10 cellular contexts compared by ENCODE assay signal in the genomic region with DNA sequence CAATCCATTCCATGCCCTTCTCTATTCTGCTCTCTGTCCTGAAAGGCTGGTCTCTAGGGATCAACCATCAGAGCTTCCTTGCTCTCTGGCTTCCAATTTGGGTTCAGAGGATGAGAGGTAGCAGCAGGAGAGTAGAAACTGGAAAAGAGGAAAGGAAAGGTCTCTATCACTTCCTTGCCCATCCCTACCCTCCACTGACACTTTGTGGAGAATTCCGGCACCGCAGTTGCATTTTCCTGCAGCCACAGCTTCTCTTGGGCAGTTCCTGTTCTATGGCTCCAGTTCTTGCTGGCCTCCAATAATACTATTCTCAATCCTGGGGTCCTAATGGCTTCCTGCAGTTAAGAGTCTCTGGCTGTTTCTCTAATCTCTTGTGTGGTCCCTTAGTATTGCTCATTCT. TPM values are rescaled to one million over a fixed set of nuclear protein-coding genes. Genes with fewer than 3 reads are reported as not detected.
A peak's percentile ranks its signal among the peaks of the same experiment; 100 is the strongest.
DNase-seq lines count a peak whose midpoint lies in the region; ATAC-seq, FAIRE-seq and TF ChIP-seq lines count a peak whose summit lies in the region.
"Had no signal": no experiment of that assay in that cellular context is flagged by ENCODE, and none has a peak within 500 bp of the region (broad histone marks: within the 10 kb centered on the region; RNA-seq: fewer than 3 reads in every experiment).

No MANE protein-coding gene starts in this region.

- no peaks in the 10 kb centered on the region for H3K36me3 ChIP-seq in bronchial epithelial cell (ENCODE audit: control insufficient read depth, insufficient read depth, low read length)

- peak; percentile 70 for TF ChIP-seq CTCF in AG10803 (conservative IDR thresholded peaks at IDR 0.05; ENCODE audit: low read length)
- peak; percentile 51 for TF ChIP-seq CTCF in HFF-Myc (IDR thresholded peaks at IDR 0.05; ENCODE audit: low read depth, low read length, missing control alignments)
- TF ChIP-seq CTCF in bronchial epithelial cell (IDR thresholded peaks at IDR 0.05; ENCODE audit: insufficient read depth, low read length, severe bottlenecking): peak; percentile 32
- no peak for TF ChIP-seq CTCF in GM13977 (IDR thresholded peaks at IDR 0.05; ENCODE audit: extremely low read depth, insufficient read depth, missing control alignments)

- in situ Hi-C loops in GM13977 (cut with MboI; ENCODE audit: low pct_unique_long_range_greater_than_20kb, low sequenced_read_pairs, unreplicated experiment): no loop called here

- DNase-seq in AG10803 (ENCODE audit: low read depth) (peak; percentile 24), HFF-Myc (ENCODE audit: extremely low read depth, low read depth) (no peak), bronchial epithelial cell (ENCODE audit: low read depth) (no peak), left kidney (ENCODE audit: low read depth, low spot score) (peak; percentile 15), GM13977 (ENCODE audit: low spot score) (no peak), RKO (ENCODE audit: low spot score) (no peak)
- DNase-seq: naive B cell had no signal

- H3K4me3 ChIP-seq in AG10803 (ENCODE audit: low read length) (no peak overlapping the region), HFF-Myc (replicated peaks; ENCODE audit: low read depth, low read length) (no peak overlapping the region), bronchial epithelial cell (ENCODE audit: low read depth, low read length) (no peak overlapping the region)

- ATAC-seq in HG02763 (IDR thresholded peaks at IDR 0.05; ENCODE audit: unreplicated experiment) (no peak), GM18498 (IDR thresholded peaks at IDR 0.05; ENCODE audit: unreplicated experiment) (no peak)

- no peak for FAIRE-seq in bronchial epithelial cell (lab: Jason Lieb, UNC)

- no peaks in the 10 kb centered on the region for H3K27me3 ChIP-seq in bronchial epithelial cell (ENCODE audit: control insufficient read depth, insufficient read depth, low read length)

RNA-seq across cellular contexts. Expression of gene IMPACT, which starts 13.3 kb away (rescaled TPM):
- total RNA-seq in bronchial epithelial cell: 24.1 and 24.5 TPM in 2 replicates

RNA-seq across cellular contexts. Expression of gene OSBPL1A, which starts 15.5 kb away (rescaled TPM):
- total RNA-seq in bronchial epithelial cell: 22.6 and 23.8 TPM in 2 replicates

RNA-seq across cellular contexts. Expression of gene HRH4, which starts 47.3 kb away (rescaled TPM):
- under 0.01 and 0.13 TPM in 2 replicates for total RNA-seq in bronchial epithelial cell
- total RNA-seq: LHCN-M2 had no signal

Comparison
In these comparisons a context has a peak if more than half of its experiments do, and no peak if none do; other contexts are left out.
1. DNase-seq: peak in AG10803 (single experiment) and left kidney (single experiment); none in HFF-Myc (single experiment), bronchial epithelial cell (single experiment), GM13977 (single experiment) and RKO (single experiment).